Comparison of ENCODE assay signal across 21 cellular contexts in the genomic region with DNA sequence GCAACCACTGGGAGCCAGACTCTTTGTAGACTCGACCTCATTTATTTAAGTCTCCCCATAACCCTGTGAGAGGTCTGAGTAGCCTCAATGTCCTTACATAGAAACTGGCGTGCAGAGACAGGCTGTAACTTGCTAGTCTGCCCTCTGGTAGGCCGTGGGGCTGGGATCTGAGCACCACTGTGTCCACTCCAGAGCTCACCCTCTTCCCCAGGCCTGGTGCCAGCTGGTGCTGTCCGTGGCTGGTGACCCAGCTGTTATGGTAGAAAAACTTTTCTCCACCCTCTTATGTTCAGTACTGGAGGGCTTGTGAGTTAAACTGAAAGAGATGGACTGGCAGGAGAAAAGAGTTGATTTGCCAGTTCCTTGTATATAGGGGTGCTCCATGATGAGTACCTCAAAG. TPM values are rescaled to one million over a fixed set of nuclear protein-coding genes. Genes with fewer than 3 reads are reported as not detected.
"Had no signal": no experiment of that assay in that cellular context is flagged by ENCODE, and none has a peak within 500 bp of the region (broad histone marks: within the 10 kb centered on the region; RNA-seq: fewer than 3 reads in every experiment).

No MANE protein-coding gene starts in this region.

- H3K4me1 ChIP-seq: adrenal gland had no signal

- H3K36me3 ChIP-seq: adrenal gland, heart right ventricle, right atrium auricular region, suprapubic skin had no signal

- ATAC-seq: activated naive CD4-positive, alpha-beta T cell treated with anti-CD3 and anti-CD28 coated beads, Interleukin-2, amount 50 U/mL, for 72 hours; heart right ventricle; stimulated activated naive CD8-positive, alpha-beta T cell treated with anti-CD3 and anti-CD28 coated beads, Interleukin-15, Interleukin-2, amounts not matched to agents 100 U/mL and 50 U/mL, for 24 hours had no signal

- DNase-seq: activated CD4-positive, alpha-beta T cell treated with anti-CD3 and anti-CD28 coated beads, Interleukin-2, amount 50 U/mL, for 1 hour; activated CD4-positive, CD25-positive, alpha-beta regulatory T cell treated with anti-CD3 and anti-CD28 coated beads, Interleukin-2, amount 50 U/mL, for 72 hours; activated CD8-positive, alpha-beta memory T cell treated with anti-CD3 and anti-CD28 coated beads for 24 hours; activated CD8-positive, alpha-beta memory T cell treated with anti-CD3 and anti-CD28 coated beads, Interleukin-2, amount 50 U/mL, for 48 hours; activated gamma-delta T cell; adrenal gland; heart right ventricle; immature natural killer cell; nephron progenitor cell; occipital lobe; stimulated activated naive CD8-positive, alpha-beta T cell treated with anti-CD3 and anti-CD28 coated beads, Interleukin-15, Interleukin-2, amounts not matched to agents 100 U/mL and 50 U/mL, for 24 hours; SW 1271; T-helper 2 cell had no signal

- FAIRE-seq: astrocyte, endometrium, frontal cortex had no signal

- H3K27me3 ChIP-seq: adrenal gland, heart right ventricle, right atrium auricular region, suprapubic skin had no signal

- H3K27ac ChIP-seq: adrenal gland, heart right ventricle, right atrium auricular region, skin epidermis, suprapubic skin, VCaP had no signal

- H3K9me3 ChIP-seq: adrenal gland, heart right ventricle, right atrium auricular region, suprapubic skin had no signal

- H3K4me3 ChIP-seq: adrenal gland, heart right ventricle, right atrium auricular region, skin epidermis, suprapubic skin had no signal

RNA-seq across cellular contexts. Expression of gene ADAMTS14, which starts 41.9 kb away (rescaled TPM):
- total RNA-seq: right atrium auricular region had no signal
